Comparison of ENCODE assay signal across 9 cellular contexts in the genomic region with DNA sequence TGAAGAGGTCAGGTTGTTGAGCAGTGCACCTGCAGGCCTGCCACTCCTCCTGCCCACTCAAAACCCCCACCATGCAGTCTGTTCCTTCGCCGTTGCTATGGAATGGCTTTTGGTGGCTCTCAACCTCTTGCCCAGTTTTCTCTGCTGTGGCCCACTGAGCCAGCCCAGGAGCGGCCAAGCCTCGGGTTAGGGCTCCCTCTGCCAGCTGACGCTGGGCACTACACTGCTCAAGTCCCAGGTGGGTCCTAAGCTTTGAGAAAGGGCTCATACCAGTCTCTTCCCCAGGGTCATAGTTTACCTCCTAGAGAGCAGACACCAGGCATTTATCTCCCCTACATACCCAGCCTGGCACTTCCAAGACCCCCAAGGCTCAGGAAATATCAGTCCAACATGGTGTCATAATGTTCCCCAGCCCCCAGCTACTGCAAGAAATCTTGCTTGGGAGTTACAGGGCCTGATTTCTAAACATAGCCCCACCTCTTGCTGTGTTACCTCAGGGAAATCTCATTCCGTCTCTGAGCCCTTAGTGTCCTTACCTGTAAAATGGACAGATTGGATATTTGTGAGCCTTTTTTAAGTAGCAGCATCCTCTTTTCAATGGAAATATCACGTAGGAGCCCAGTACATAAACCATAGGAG. TPM values are rescaled to one million over a fixed set of nuclear protein-coding genes. Genes with fewer than 3 reads are reported as not detected.
DNase-seq lines count a peak whose midpoint lies in the region; ATAC-seq and FAIRE-seq lines count a peak whose summit lies in the region.
"Had no signal": no experiment of that assay in that cellular context is flagged by ENCODE, and none has a peak within 500 bp of the region (broad histone marks: within the 10 kb centered on the region; RNA-seq: fewer than 3 reads in every experiment).

No MANE protein-coding gene starts in this region.

- no peaks in the 10 kb centered on the region for H3K9me3 ChIP-seq in HAP-1

- FAIRE-seq in frontal cortex (lab: Jason Lieb, UNC) = no peak

- no peaks in the 10 kb centered on the region for H3K36me3 ChIP-seq in HAP-1 (replicated peaks)

- DNase-seq in NCI-H2171 treated with DMSO at 0.1 percent for 48 hours (lab: John Stamatoyannopoulos, UW) (peak; percentile 13), NCI-H2171 (lab: John Stamatoyannopoulos, UW) (no peak), HAP-1 (ENCODE audit: low spot score in 2 of 2) (peak; percentile 28 to 70), NCI-H1694 (lab: John Stamatoyannopoulos, UW) (peak; percentile 66), frontal cortex (ENCODE audit: low spot score in 2 of 2) (peak; percentile 72 to 80), pons (ENCODE audit: low spot score) (peak; percentile 57)
- DNase-seq in activated CD8-positive, alpha-beta memory T cell treated with anti-CD3 and anti-CD28 coated beads for 48 hours (ENCODE audit: low read depth in 2 of 3, low spot score in 2 of 3) = peak in 2 of 3 experiments; percentile 4

- H3K4me1 ChIP-seq in HAP-1 = no peaks in the 10 kb centered on the region

- in situ Hi-C loops in HAP-1 (cut with MboI; ENCODE audit: low sequenced_read_pairs) = loop anchor here (10.0 kb wide), 1 partner anchor 131 kb away; no protein-coding TSS in a partner anchor

- no peak for ATAC-seq in HG02763 (IDR thresholded peaks at IDR 0.05; ENCODE audit: unreplicated experiment)

- H3K27me3 ChIP-seq in HAP-1 (ENCODE audit: low read depth) = no peaks in the 10 kb centered on the region

- no peak overlapping the region for H3K4me3 ChIP-seq in HAP-1

RNA-seq across cellular contexts. Expression of a gene that starts 59.4 kb away (rescaled TPM):
- total RNA-seq in frontal cortex = 2.9 TPM
- total RNA-seq: CD4-positive, alpha-beta T cell had no signal
